Comparison of ENCODE assay signal across 11 cellular contexts in genomic region chr1:10635385-10635896, GRCh38.
DNase-seq lines count a peak whose midpoint lies in the region; ATAC-seq and TF ChIP-seq lines count a peak whose summit lies in the region.
"Had no signal": no experiment of that assay in that cellular context is flagged by ENCODE, and none has a peak within 500 bp of the region (broad histone marks: within the 10 kb centered on the region; RNA-seq: fewer than 3 reads in every experiment).

No MANE protein-coding gene starts in this region.

- DNase-seq in NCI-H1105 treated with DMSO at 0.1 percent for 48 hours (lab: John Stamatoyannopoulos, UW) (peak; percentile 61), NCI-H1105 (lab: John Stamatoyannopoulos, UW) (no peak), astrocyte of the cerebellum (ENCODE audit: low read depth) (peak; percentile 8), upper lobe of left lung (peak in 1 of 2 donors; percentile 86)
- DNase-seq: activated gamma-delta T cell, NCI-H2107 had no signal

- peak in 1 of 4 donors; percentile 48 for TF ChIP-seq POLR2A in upper lobe of left lung (IDR thresholded peaks at IDR 0.05)

- TF ChIP-seq CTCF in astrocyte of the cerebellum (IDR thresholded peaks at IDR 0.05; ENCODE audit: low read depth, low read length, missing control alignments) = no peak
- TF ChIP-seq CTCF in upper lobe of left lung (IDR thresholded peaks at IDR 0.05) = no peak

- peaks cover 0 to 34% (median 17%) of the 10 kb centered on the region in 4 donors for H3K36me3 ChIP-seq in upper lobe of left lung

- H3K9me3 ChIP-seq in upper lobe of left lung = no peaks in the 10 kb centered on the region
- H3K9me3 ChIP-seq: A549 had no signal

- H3K4me3 ChIP-seq in astrocyte of the cerebellum (ENCODE audit: low read depth, low read length) = no peak overlapping the region
- H3K4me3 ChIP-seq in upper lobe of left lung = peak overlapping the region in 2 of 4 donors; percentile 4 to 28
- H3K4me3 ChIP-seq: A549 had no signal

- 48 to 51% methylated on average over 12 to 19 of the region's 19 CpGs for WGBS in upper lobe of left lung, 2 donors

- H3K27me3 ChIP-seq in layer of hippocampus (ENCODE audit: control insufficient read depth, insufficient read depth, low read length) (peaks cover 2% of the 10 kb centered on the region), upper lobe of left lung (no peaks in the 10 kb centered on the region)

- TF ChIP-seq EP300 in upper lobe of left lung (IDR thresholded peaks at IDR 0.05) = no peak

- peak; percentile 20 to 31 for ATAC-seq in upper lobe of left lung (ENCODE audit: low FRiP score in 2 of 2)
- no peak for ATAC-seq in HG03442 (IDR thresholded peaks at IDR 0.05; ENCODE audit: unreplicated experiment)
- no peak for ATAC-seq in HG03175 (IDR thresholded peaks at IDR 0.05; ENCODE audit: unreplicated experiment)
- no peak for ATAC-seq in GM19395 (IDR thresholded peaks at IDR 0.05; ENCODE audit: unreplicated experiment)

- in situ Hi-C loops in astrocyte of the cerebellum (cut with HindIII; ENCODE audit: low sequenced_read_pairs) = no loop called here

- H3K27ac ChIP-seq in layer of hippocampus (ENCODE audit: low read depth, low read length) (peak overlapping the region; percentile 38), upper lobe of left lung (peak overlapping the region; percentile 85 to 89 (median 87))

- H3K4me1 ChIP-seq in upper lobe of left lung = peaks cover 26 to 57% (median 35%) of the 10 kb centered on the region in 4 donors
- H3K4me1 ChIP-seq: A549 had no signal

Comparison
In these comparisons a context has a peak if more than half of its experiments do, and no peak if none do; other contexts are left out.
1. ATAC-seq: peak in upper lobe of left lung (2 of 2); none in HG03442 (single experiment), HG03175 (single experiment) and GM19395 (single experiment).